Comparison of ENCODE assay signal across 1 cellular context in genomic region chr15:96320703-96321421, GRCh38.
TF ChIP-seq lines count a peak whose summit lies in the region.

No MANE protein-coding gene starts in this region.

TF ChIP-seq in WTC11, 78 proteins besides CTCF, POLR2A, EP300 and RAD21 (continued from another document):
- TF ChIP-seq PRDM15 (CRISPR knock-in tag; IDR thresholded peaks at IDR 0.05) (no peak), ETV6 (CRISPR knock-in tag; IDR thresholded peaks at IDR 0.05) (no peak), ZNF423 (CRISPR knock-in tag; IDR thresholded peaks at IDR 0.05) (no peak), CDX4 (CRISPR knock-in tag; IDR thresholded peaks at IDR 0.05; ENCODE audit: borderline replicate concordance) (no peak), RELA (CRISPR knock-in tag; IDR thresholded peaks at IDR 0.05; ENCODE audit: borderline replicate concordance) (no peak)
